9 cellular contexts compared by ENCODE assay signal in the genomic region with DNA sequence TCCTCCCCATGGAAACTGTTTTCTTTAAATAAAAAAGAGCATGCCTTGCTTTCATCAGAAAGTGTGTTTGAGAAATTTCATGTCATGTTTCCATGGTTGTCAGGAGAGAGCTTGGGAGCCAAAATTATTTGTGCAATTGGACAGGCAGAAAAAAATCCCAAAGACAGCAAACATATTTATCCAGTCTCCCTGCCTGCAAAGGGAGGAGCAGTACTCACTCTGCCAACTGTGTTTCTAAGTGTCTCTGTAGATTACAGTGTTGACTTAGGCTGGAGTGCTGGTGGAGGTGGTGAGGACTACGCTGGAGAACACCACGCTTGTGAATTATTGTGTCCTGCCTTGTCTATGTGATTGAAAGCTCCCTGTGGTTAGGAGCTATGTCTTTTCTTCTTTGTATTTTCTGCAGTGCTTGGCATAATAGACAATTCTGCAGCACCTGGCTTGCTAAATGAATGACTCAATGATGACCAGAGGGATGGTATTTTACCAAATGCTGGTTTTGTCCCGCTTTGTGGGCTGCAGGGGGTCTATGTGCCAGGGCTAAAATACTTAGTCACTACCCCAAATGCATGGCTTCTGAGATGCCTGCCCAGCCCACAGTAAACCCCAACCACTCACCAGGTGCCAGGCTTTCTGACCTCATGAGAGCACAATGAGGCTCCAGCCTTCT. TPM values are rescaled to one million over a fixed set of nuclear protein-coding genes. Genes with fewer than 3 reads are reported as not detected.
A peak's percentile ranks its signal among the peaks of the same experiment; 100 is the strongest.
DNase-seq lines count a peak whose midpoint lies in the region; ATAC-seq, FAIRE-seq and TF ChIP-seq lines count a peak whose summit lies in the region.
"Had no signal": no experiment of that assay in that cellular context is flagged by ENCODE, and none has a peak within 500 bp of the region (broad histone marks: within the 10 kb centered on the region; RNA-seq: fewer than 3 reads in every experiment).

No MANE protein-coding gene starts in this region.

- H3K27ac ChIP-seq in caudate nucleus (ENCODE audit: low read depth, low read length) (peak overlapping the region; percentile 8), HepG2 (ENCODE audit: extremely low read length, insufficient read depth, low read length) (no peak overlapping the region), thoracic aorta (peak overlapping the region; percentile 34 to 70)

- 8% methylated on average over 3 of the region's 3 CpGs for WGBS in HepG2 (ENCODE audit: low lambda C conversion rate)

- H3K9ac ChIP-seq in HepG2 (ENCODE audit: insufficient read depth, low read depth, low read length) = no peak overlapping the region

- intact Hi-C loops in HepG2 (cut with micrococcal nuclease; ENCODE audit: unreplicated experiment) (no loop called here), Caco-2 (cut with micrococcal nuclease; ENCODE audit: unreplicated experiment) (no loop called here)

- no peaks in the 10 kb centered on the region for H3K4me1 Mint-ChIP-seq in Caco-2 (ENCODE audit: low read depth, unreplicated experiment)

- peaks cover 27% of the 10 kb centered on the region for H3K27me3 Mint-ChIP-seq in Caco-2 (ENCODE audit: insufficient read depth, unreplicated experiment)

- no peaks in the 10 kb centered on the region for H3K36me3 ChIP-seq in HepG2 (replicated peaks in 1 of 2; ENCODE audit: control insufficient read depth in 1 of 2, insufficient read depth in 2 of 2, low read length in 2 of 2)
- no peaks in the 10 kb centered on the region for H3K36me3 ChIP-seq in thoracic aorta
- H3K36me3 ChIP-seq in Caco-2 (ENCODE audit: control insufficient read depth, insufficient read depth, low read length) = no peaks in the 10 kb centered on the region

- TF ChIP-seq POLR2A in HepG2 (IDR thresholded peaks at IDR 0.05; ENCODE audit: insufficient read depth in 1 of 2, low read depth in 2 of 2, low read length in 2 of 2) = no peak

- no peaks in the 10 kb centered on the region for H3K79me2 ChIP-seq in HepG2 (ENCODE audit: insufficient read depth, low read length)

- H3K4me2 ChIP-seq in HepG2 (ENCODE audit: low read depth, low read length) = no peak overlapping the region

- no peaks in the 10 kb centered on the region for H4K20me1 ChIP-seq in HepG2 (ENCODE audit: insufficient read depth, low read length)

- ATAC-seq in HepG2 = peak; percentile 83
- no peak for ATAC-seq in thoracic aorta (ENCODE audit: insufficient number of reproducible peaks, low FRiP score, low read depth)

- H3K9me3 Mint-ChIP-seq in Caco-2 (ENCODE audit: unreplicated experiment) = no peaks in the 10 kb centered on the region

- no peak for TF ChIP-seq EP300 in HepG2 (IDR thresholded peaks at IDR 0.05; ENCODE audit: low read depth in 2 of 2, low read length in 2 of 2)
- no peak for TF ChIP-seq EP300 in HepG2 (CRISPR knock-in tag; IDR thresholded peaks at IDR 0.05; ENCODE audit: borderline replicate concordance)

- TF ChIP-seq RAD21 in HepG2 (CRISPR knock-in tag; IDR thresholded peaks at IDR 0.05) = no peak

- no TSS peak for BruUV-seq in HepG2 (replicated peaks; lab: Mats Ljungman, UMichigan)
- no TSS peak for BruUV-seq in Caco-2 (replicated peaks; lab: Mats Ljungman, UMichigan)

- H3K4me3 Mint-ChIP-seq in Caco-2 (ENCODE audit: unreplicated experiment) = no peak overlapping the region

- peaks cover 4% of the 10 kb centered on the region for H3K36me3 Mint-ChIP-seq in Caco-2 (ENCODE audit: insufficient read depth, unreplicated experiment)

- H3K4me3 ChIP-seq in HepG2 (replicated peaks in 1 of 3; ENCODE audit: insufficient read depth in 1 of 3, low read depth in 2 of 3, low read length in 3 of 3) (no peak overlapping the region), thoracic aorta (no peak overlapping the region), Caco-2 (ENCODE audit: low read depth, low read length) (no peak overlapping the region)

- H2AFZ ChIP-seq in HepG2 (ENCODE audit: low read length) = no peak overlapping the region

- H3K4me1 ChIP-seq in HepG2 (ENCODE audit: insufficient read depth, low read length) (0 out of 2 replicates have a peak, but pooled peaks cover 6% of the 10 kb centered on the region), thoracic aorta (ENCODE audit: control insufficient read depth in 1 of 2, low read depth in 2 of 2) (peaks cover 9 to 35% of the 10 kb centered on the region in 2 donors), Caco-2 (no peaks in the 10 kb centered on the region)

- POLR2A ChIA-PET in HepG2 (lab: Yijun Ruan, JAX) = no interaction called here
- POLR2A ChIA-PET in Caco-2 (lab: Charles Lee) = no interaction called here

- in situ Hi-C loops in HepG2 (cut with HindIII; ENCODE audit: extremely low pct_ligation_motif_present, low pct_unique_long_range_greater_than_20kb) = no loop called here

- CTCF ChIA-PET in HepG2 (lab: Yijun Ruan, JAX; ENCODE audit: low intra/inter-chr PET ratio, low total read pairs) = no interaction called here
- CTCF ChIA-PET in Caco-2 (lab: Charles Lee) = no interaction called here

- H3K27ac Mint-ChIP-seq in Caco-2 (ENCODE audit: unreplicated experiment) = no peak overlapping the region

- H3K27me3 ChIP-seq in HepG2 (ENCODE audit: control insufficient read depth in 1 of 2, insufficient read depth in 2 of 2, low read length in 2 of 2) = peaks cover 0 to 37% of the 10 kb centered on the region in 2 experiments; a peak in 2 of 5 replicates
- H3K27me3 ChIP-seq in thoracic aorta (replicated peaks; ENCODE audit: insufficient read depth) = no peaks in the 10 kb centered on the region
- no peaks in the 10 kb centered on the region; the same call in 1 of the 2 replicates for H3K27me3 ChIP-seq in Caco-2 (replicated peaks; ENCODE audit: control insufficient read depth, insufficient read depth, low read length)

- DNase-seq in NCI-H1694 treated with DMSO at 0.1 percent for 48 hours (lab: John Stamatoyannopoulos, UW) = peak; percentile 43
- no peak for DNase-seq in caudate nucleus (lab: John Stamatoyannopoulos, UW)
- DNase-seq in HepG2 (ENCODE audit: low spot score) = peak; percentile 15
- DNase-seq in thoracic aorta (ENCODE audit: low spot score) = no peak
- DNase-seq in activated naive CD4-positive, alpha-beta T cell treated with anti-CD3 and anti-CD28 coated beads, Interleukin-2, amount 50 U/mL, for 16 hours = no peak
- DNase-seq in stimulated activated CD4-positive, alpha-beta T cell treated with anti-CD3 and anti-CD28 coated beads, Interleukin-15, amount 100 ng/mL, for 24 hours = no peak
- no peak for DNase-seq in Caco-2
- DNase-seq: activated naive CD4-positive, alpha-beta T cell treated with Interleukin-2 at 50 U/mL for 16 hours had no signal

- TF ChIP-seq CTCF in HepG2 (CRISPR knock-in tag; IDR thresholded peaks at IDR 0.05) (no peak), thoracic aorta (IDR thresholded peaks at IDR 0.05) (no peak), Caco-2 (IDR thresholded peaks at IDR 0.05; ENCODE audit: insufficient read depth in 1 of 2, low read depth in 1 of 2, low read length in 1 of 2, severe bottlenecking in 1 of 2, unreplicated experiment in 1 of 2) (no peak)

- no peak for FAIRE-seq in HepG2 (lab: Jason Lieb, UNC)
- FAIRE-seq: D721Med had no signal

- H3K9me3 ChIP-seq in HepG2 (ENCODE audit: low read length) (no peaks in the 10 kb centered on the region), thoracic aorta (no peaks in the 10 kb centered on the region), Caco-2 (no peaks in the 10 kb centered on the region)

TF ChIP-seq in HepG2, 621 proteins besides CTCF, POLR2A, EP300 and RAD21:
- TF ChIP-seq FOXA1 (IDR thresholded peaks at IDR 0.05) = no peak
- TF ChIP-seq FOXA1 (CRISPR knock-in tag; IDR thresholded peaks at IDR 0.05) = peak; percentile 73
- no peak for TF ChIP-seq ZSCAN29 (CRISPR knock-in tag; conservative IDR thresholded peaks at IDR 0.05)
TF ChIP-seq in HepG2: peak in this region for 1.

RNA-seq across cellular contexts. Expression of a gene that starts 50.8 kb away (rescaled TPM):
- total RNA-seq in HepG2 (2016; rRNA removed; fragmentation: Illumina TruSeq; extraction: Trizol) (not detected in 2 replicates), thoracic aorta (10 to 100 TPM; 23.4 to 33.4 TPM), Caco-2 (2022) (0.35 and 0.73 TPM in 2 replicates)
- total RNA-seq in HepG2 (2016; cell fraction: cytosol; rRNA removed; fragmentation: Illumina TruSeq; extraction: Trizol; ENCODE audit: low read depth) = not detected in 2 replicates
- not detected in 2 replicates for total RNA-seq in HepG2 (2016; cell fraction: insoluble cytoplasmic fraction; rRNA removed; fragmentation: Illumina TruSeq; extraction: Trizol)
- total RNA-seq in HepG2 (2016; cell fraction: membrane; rRNA removed; fragmentation: Illumina TruSeq; extraction: Trizol) = not detected in 2 replicates
- total RNA-seq in HepG2 (2016; cell fraction: nucleus; rRNA removed; fragmentation: Illumina TruSeq; extraction: Trizol) = not detected in 2 replicates
- polyA plus RNA-seq in HepG2 (2011; rRNA removed) = 0.04 TPM in 1 of 2 replicates, not detected in the other
- polyA plus RNA-seq in HepG2 (2011; cell fraction: cytosol; rRNA removed) = 0.08 TPM in 1 of 2 replicates, not detected in the other
- 0.03 and 0.05 TPM in 2 replicates for polyA plus RNA-seq in HepG2 (2011; cell fraction: nucleus; rRNA removed)
- not detected in 2 replicates for polyA plus RNA-seq in HepG2 (2012)
- not detected in 2 replicates for polyA plus RNA-seq in HepG2 (2016; cell fraction: cytosol; fragmentation: Illumina TruSeq; extraction: Trizol; ENCODE audit: low read depth)
- polyA plus RNA-seq in HepG2 (2016; cell fraction: insoluble cytoplasmic fraction; fragmentation: Illumina TruSeq; extraction: Trizol; ENCODE audit: low read depth) = not detected in 2 replicates
- not detected in 2 replicates for polyA plus RNA-seq in HepG2 (2016; cell fraction: membrane; fragmentation: Illumina TruSeq; extraction: Trizol; ENCODE audit: low read depth)
- polyA plus RNA-seq in HepG2 (2016; cell fraction: nucleus; fragmentation: Illumina TruSeq; extraction: Trizol; ENCODE audit: insufficient read depth, low read depth) = not detected in 2 replicates
- 0.30 TPM in 1 of 2 replicates, not detected in the other for polyA minus RNA-seq in HepG2 (2011; rRNA and poly(A)+ RNA removed; ENCODE audit: low replicate concordance)
- polyA minus RNA-seq in HepG2 (2011; cell fraction: cytosol; rRNA and poly(A)+ RNA removed) = not detected in 2 replicates
- 0.39 TPM in 1 of 2 replicates, not detected in the other for polyA minus RNA-seq in HepG2 (2011; cell fraction: nucleus; rRNA and poly(A)+ RNA removed)

Comparison
In these comparisons a context has a peak if more than half of its experiments do, and no peak if none do; other contexts are left out.
1. DNase-seq: peak in NCI-H1694 treated with DMSO at 0.1 percent for 48 hours (single experiment) and HepG2 (single experiment); none in caudate nucleus (0 of 61), thoracic aorta (single experiment), activated naive CD4-positive, alpha-beta T cell treated with anti-CD3 and anti-CD28 coated beads, Interleukin-2, amount 50 U/mL, for 16 hours (single experiment), stimulated activated CD4-positive, alpha-beta T cell treated with anti-CD3 and anti-CD28 coated beads, Interleukin-15, amount 100 ng/mL, for 24 hours (single experiment) and Caco-2 (0 of 2).
2. RNA of a gene that starts 50.8 kb away (total RNA-seq): 23.4 to 33.4 TPM in thoracic aorta; 0.35 to 0.73 TPM in Caco-2 and not detected in HepG2; every median in the first group is over 10 times any median in the second.